ENCODE assay signal across 10 cellular contexts in genomic region chr10:43939939-43940810, GRCh38.
DNase-seq lines count a peak whose midpoint lies in the region; ATAC-seq and TF ChIP-seq lines count a peak whose summit lies in the region.
"Had no signal": no experiment of that assay in that cellular context is flagged by ENCODE, and none has a peak within 500 bp of the region (broad histone marks: within the 10 kb centered on the region; RNA-seq: fewer than 3 reads in every experiment).

No MANE protein-coding gene starts in this region.

- H3K9me3 ChIP-seq in vagina (no peaks in the 10 kb centered on the region), sigmoid colon (no peaks in the 10 kb centered on the region)
- H3K9me3 ChIP-seq: SJSA1 had no signal

- peak; percentile 32 for ATAC-seq in activated naive CD8-positive, alpha-beta T cell treated with anti-CD3 and anti-CD28 coated beads, Interleukin-2, amount 50 U/mL, for 24 hours

- 51 to 54% methylated on average over 10 of the region's 10 CpGs for WGBS in sigmoid colon, 2 donors

- H3K4me1 Mint-ChIP-seq in activated naive CD8-positive, alpha-beta T cell treated with anti-CD3 and anti-CD28 coated beads, Interleukin-2, amount 50 U/mL, for 24 hours, result peaks cover 17% of the 10 kb centered on the region
- peaks cover 15% of the 10 kb centered on the region for H3K4me1 Mint-ChIP-seq in activated naive CD8-positive, alpha-beta T cell treated with anti-CD3 and anti-CD28 coated beads for 36 hours

- no peak for DNase-seq in activated naive CD8-positive, alpha-beta T cell treated with anti-CD3 and anti-CD28 coated beads, Interleukin-2, amount 50 U/mL, for 24 hours
- no peak for DNase-seq in activated naive CD8-positive, alpha-beta T cell treated with anti-CD3 and anti-CD28 coated beads for 36 hours
- DNase-seq in OCI-M1 (lab: John Stamatoyannopoulos, UW) (peak; percentile 30), foreskin fibroblast (peak; percentile 64 to 81), vagina (ENCODE audit: extremely low spot score in 2 of 2) (peak; percentile 64 to 81), activated gamma-delta T cell treated with Interleukin-2 at 50 U/mL for 16 hours (no peak), sigmoid colon (no peak), mucosa of gallbladder (ENCODE audit: low spot score) (no peak)

- intact Hi-C loops in vagina (cut with DNase I), result no loop called here
- intact Hi-C loops in sigmoid colon (cut with DNase I), result no loop called here

- no peaks in the 10 kb centered on the region for H3K9me3 Mint-ChIP-seq in activated naive CD8-positive, alpha-beta T cell treated with anti-CD3 and anti-CD28 coated beads, Interleukin-2, amount 50 U/mL, for 24 hours
- no peaks in the 10 kb centered on the region for H3K9me3 Mint-ChIP-seq in activated naive CD8-positive, alpha-beta T cell treated with anti-CD3 and anti-CD28 coated beads for 36 hours

- H3K36me3 ChIP-seq in vagina (no peaks in the 10 kb centered on the region), sigmoid colon (no peaks in the 10 kb centered on the region)
- H3K36me3 ChIP-seq: SJSA1 had no signal

- no peaks in the 10 kb centered on the region for H3K36me3 Mint-ChIP-seq in activated naive CD8-positive, alpha-beta T cell treated with anti-CD3 and anti-CD28 coated beads, Interleukin-2, amount 50 U/mL, for 24 hours (ENCODE audit: low read depth)
- H3K36me3 Mint-ChIP-seq in activated naive CD8-positive, alpha-beta T cell treated with anti-CD3 and anti-CD28 coated beads for 36 hours, result no peaks in the 10 kb centered on the region

- TF ChIP-seq POLR2A in vagina (IDR thresholded peaks at IDR 0.05) (no peak), sigmoid colon (IDR thresholded peaks at IDR 0.05) (no peak)

- H3K4me3 ChIP-seq in foreskin fibroblast (ENCODE audit: low read depth in 1 of 2, low read length in 2 of 2) (no peak overlapping the region), vagina (no peak overlapping the region), sigmoid colon (no peak overlapping the region)
- H3K4me3 ChIP-seq: SJSA1 had no signal

- no peak for TF ChIP-seq EP300 in sigmoid colon (IDR thresholded peaks at IDR 0.05)

- H3K27ac ChIP-seq in vagina (no peak overlapping the region), sigmoid colon (no peak overlapping the region)
- H3K27ac ChIP-seq: SJSA1 had no signal

- peaks cover 33% of the 10 kb centered on the region for H3K4me1 ChIP-seq in vagina
- peaks cover 0 to 7% (median 0%) of the 10 kb centered on the region in 4 donors for H3K4me1 ChIP-seq in sigmoid colon
- H3K4me1 ChIP-seq: SJSA1 had no signal

- H3K27me3 Mint-ChIP-seq in activated naive CD8-positive, alpha-beta T cell treated with anti-CD3 and anti-CD28 coated beads, Interleukin-2, amount 50 U/mL, for 24 hours, result peaks cover 2% of the 10 kb centered on the region
- no peaks in the 10 kb centered on the region for H3K27me3 Mint-ChIP-seq in activated naive CD8-positive, alpha-beta T cell treated with anti-CD3 and anti-CD28 coated beads for 36 hours

- no peaks in the 10 kb centered on the region for H3K27me3 ChIP-seq in vagina
- H3K27me3 ChIP-seq in sigmoid colon, result no peaks in the 10 kb centered on the region
- H3K27me3 ChIP-seq: SJSA1 had no signal

- no peak overlapping the region for H3K27ac Mint-ChIP-seq in activated naive CD8-positive, alpha-beta T cell treated with anti-CD3 and anti-CD28 coated beads, Interleukin-2, amount 50 U/mL, for 24 hours
- H3K27ac Mint-ChIP-seq in activated naive CD8-positive, alpha-beta T cell treated with anti-CD3 and anti-CD28 coated beads for 36 hours, result no peak overlapping the region
- H3K27ac Mint-ChIP-seq: progenitor cell of endocrine pancreas had no signal

- TF ChIP-seq CTCF in foreskin fibroblast (IDR thresholded peaks at IDR 0.05; ENCODE audit: low read depth, low read length), result no peak
- no peak for TF ChIP-seq CTCF in vagina (IDR thresholded peaks at IDR 0.05)
- no peak for TF ChIP-seq CTCF in sigmoid colon (IDR thresholded peaks at IDR 0.05)

- no peak overlapping the region for H3K4me3 Mint-ChIP-seq in activated naive CD8-positive, alpha-beta T cell treated with anti-CD3 and anti-CD28 coated beads, Interleukin-2, amount 50 U/mL, for 24 hours
- no peak overlapping the region for H3K4me3 Mint-ChIP-seq in activated naive CD8-positive, alpha-beta T cell treated with anti-CD3 and anti-CD28 coated beads for 36 hours

Comparison
In these comparisons a context has a peak if more than half of its experiments do, and no peak if none do; other contexts are left out.
1. DNase-seq: peak in OCI-M1 (single experiment), foreskin fibroblast (2 of 2) and vagina (2 of 2); none in activated naive CD8-positive, alpha-beta T cell treated with anti-CD3 and anti-CD28 coated beads, Interleukin-2, amount 50 U/mL, for 24 hours (single experiment), activated naive CD8-positive, alpha-beta T cell treated with anti-CD3 and anti-CD28 coated beads for 36 hours (single experiment), activated gamma-delta T cell treated with Interleukin-2 at 50 U/mL for 16 hours (single experiment), sigmoid colon (single experiment) and mucosa of gallbladder (single experiment).